ENCODE assay signal across 8 cellular contexts in genomic region chr12:91382081-91382543, GRCh38.
DNase-seq lines count a peak whose midpoint lies in the region; ATAC-seq lines count a peak whose summit lies in the region.

No MANE protein-coding gene starts in this region.

- DNase-seq in A172 (ENCODE audit: low spot score) (peak; percentile 77), NCI-H460 (ENCODE audit: extremely low read depth, low read depth) (peak; percentile 73), left kidney (ENCODE audit: low read depth, low spot score) (peak; percentile 96)
- peak; percentile 76 to 83 for DNase-seq in activated CD4-positive, alpha-beta T cell treated with anti-CD3 and anti-CD28 coated beads for 24 hours (ENCODE audit: low read depth in 2 of 2)
- DNase-seq in stimulated activated CD4-positive, alpha-beta T cell treated with anti-CD3 and anti-CD28 coated beads, Interleukin-1b, Interleukin-23, amount 100 ng/mL, for 48 hours = peak; percentile 79

- peak overlapping the region; percentile 92 for H3K27ac ChIP-seq in cingulate gyrus (ENCODE audit: low read depth, low read length)

- peak; percentile 55 for ATAC-seq in GM18861 (IDR thresholded peaks at IDR 0.05; ENCODE audit: unreplicated experiment)
- ATAC-seq in HG03196 (IDR thresholded peaks at IDR 0.05; ENCODE audit: unreplicated experiment) = peak; percentile 66

Comparison
In these comparisons a context has a peak if more than half of its experiments do, and no peak if none do; other contexts are left out.
1. Peak in every context shown above with its lines: DNase-seq, ATAC-seq and H3K27ac ChIP-seq.